In genomic region chrX:152020895-152021294, GRCh38 we compare ENCODE assay signal across 34 cellular contexts. TPM values are rescaled to one million over a fixed set of nuclear protein-coding genes. Genes with fewer than 3 reads are reported as not detected.
"Had no signal": no experiment of that assay in that cellular context is flagged by ENCODE, and none has a peak within 500 bp of the region (broad histone marks: within the 10 kb centered on the region; RNA-seq: fewer than 3 reads in every experiment).

No MANE protein-coding gene starts in this region.

- H3K4me3 ChIP-seq: adrenal gland, body of pancreas, cardiac muscle cell, SK-N-MC had no signal

- DNase-seq: activated CD4-positive, alpha-beta memory T cell treated with anti-CD3 and anti-CD28 coated beads, Interleukin-2, amount 10 ng/mL, durations not matched to agents 7 days and 5 days; activated CD4-positive, alpha-beta T cell treated with anti-CD3 and anti-CD28 coated beads for 36 hours; activated CD4-positive, alpha-beta T cell treated with anti-CD3 and anti-CD28 coated beads, Interleukin-2, amount 50 U/mL, for 1 hour; activated gamma-delta T cell treated with Interleukin-2 at 50 U/mL for 16 hours; activated naive CD4-positive, alpha-beta T cell treated with anti-CD3 and anti-CD28 coated beads, Interleukin-2, amount 50 U/mL, for 16 hours; activated naive CD8-positive, alpha-beta T cell treated with anti-CD3 and anti-CD28 coated beads, Interleukin-2, amount 10 ng/mL, durations not matched to agents 7 days and 5 days; activated T-cell treated with anti-CD3 and anti-CD28 coated beads for 4 hours; activated T-cell treated with anti-CD3 and anti-CD28 coated beads, Interleukin-2, amount 50 U/mL, for 72 hours; adrenal gland; anterior cingulate cortex; body of pancreas; Karpas-422; NCI-H1092; NCI-H1417 treated with DMSO at 0.1 percent for 48 hours; NCI-H1694; NCI-H2029; NCI-H2107; NCI-H2171 treated with DMSO at 0.1 percent for 48 hours; NCI-H345; NCI-H510A; NCI-H526 treated with DMSO at 0.1 percent for 48 hours; NK-92 treated with Interleukin-12 subunit alpha and Interleukin-12 subunit beta, amount 100 ng/mL, for 24 hours; OCI-M1; T-cell; T-helper 2 cell; T1000; WERI-Rb-1 had no signal

- ATAC-seq: activated CD4-positive, alpha-beta T cell treated with anti-CD3 and anti-CD28 coated beads for 36 hours; activated T-cell treated with anti-CD3 and anti-CD28 coated beads, Interleukin-2, amount 50 U/mL, for 72 hours; body of pancreas; Panc1; Right ventricle myocardium inferior; T-cell had no signal

- FAIRE-seq: TTC549 had no signal

- H3K4me1 Mint-ChIP-seq: activated CD4-positive, alpha-beta memory T cell treated with anti-CD3 and anti-CD28 coated beads, Interleukin-2, amount 10 ng/mL, durations not matched to agents 7 days and 5 days; activated CD4-positive, alpha-beta T cell treated with anti-CD3 and anti-CD28 coated beads for 36 hours; activated naive CD8-positive, alpha-beta T cell treated with anti-CD3 and anti-CD28 coated beads, Interleukin-2, amount 10 ng/mL, durations not matched to agents 7 days and 5 days; T-cell had no signal

- H3K27me3 Mint-ChIP-seq: activated CD4-positive, alpha-beta memory T cell treated with anti-CD3 and anti-CD28 coated beads, Interleukin-2, amount 10 ng/mL, durations not matched to agents 7 days and 5 days; activated CD4-positive, alpha-beta T cell treated with anti-CD3 and anti-CD28 coated beads for 36 hours; activated naive CD8-positive, alpha-beta T cell treated with anti-CD3 and anti-CD28 coated beads, Interleukin-2, amount 10 ng/mL, durations not matched to agents 7 days and 5 days had no signal

- H3K9me3 Mint-ChIP-seq: activated CD4-positive, alpha-beta memory T cell treated with anti-CD3 and anti-CD28 coated beads, Interleukin-2, amount 10 ng/mL, durations not matched to agents 7 days and 5 days; activated naive CD8-positive, alpha-beta T cell treated with anti-CD3 and anti-CD28 coated beads, Interleukin-2, amount 10 ng/mL, durations not matched to agents 7 days and 5 days; activated T-helper 2 cell treated with anti-CD3 and anti-CD28 coated beads, Interferon-gamma antibody, Interleukin-2, Interleukin-4, amounts not matched to agents 10 μg/mL and 5 μg/mL and 100 μg/mL, durations not matched to agents 14 hours and 24 hours and 36 hours had no signal

- H3K4me3 Mint-ChIP-seq: activated CD4-positive, alpha-beta memory T cell treated with anti-CD3 and anti-CD28 coated beads, Interleukin-2, amount 10 ng/mL, durations not matched to agents 7 days and 5 days; activated CD4-positive, alpha-beta T cell treated with anti-CD3 and anti-CD28 coated beads for 36 hours; activated naive CD8-positive, alpha-beta T cell treated with anti-CD3 and anti-CD28 coated beads, Interleukin-2, amount 10 ng/mL, durations not matched to agents 7 days and 5 days; activated T-cell treated with anti-CD3 and anti-CD28 coated beads, Interleukin-2, amount 50 U/mL, for 72 hours; T-cell had no signal

- H3K36me3 Mint-ChIP-seq: activated naive CD8-positive, alpha-beta T cell treated with anti-CD3 and anti-CD28 coated beads, Interleukin-2, amount 10 ng/mL, durations not matched to agents 7 days and 5 days; T-cell had no signal

RNA-seq across cellular contexts. Expression of gene GABRE, which starts 46.4 kb away (rescaled TPM):
- total RNA-seq: activated CD4-positive, alpha-beta memory T cell treated with anti-CD3 and anti-CD28 coated beads, Interleukin-2, amount 10 ng/mL, durations not matched to agents 7 days and 5 days; activated CD4-positive, alpha-beta T cell treated with anti-CD3 and anti-CD28 coated beads for 36 hours; activated CD8-positive, alpha-beta memory T cell treated with anti-CD3 and anti-CD28 coated beads for 36 hours; activated naive CD8-positive, alpha-beta T cell treated with anti-CD3 and anti-CD28 coated beads, Interleukin-2, amount 10 ng/mL, durations not matched to agents 7 days and 5 days; activated T-cell treated with anti-CD3 and anti-CD28 coated beads, Interleukin-2, amount 50 U/mL, for 72 hours; activated T-helper 2 cell treated with anti-CD3 and anti-CD28 coated beads, Interferon-gamma antibody, Interleukin-2, Interleukin-4, amounts not matched to agents 10 μg/mL and 5 μg/mL and 100 μg/mL, durations not matched to agents 14 hours and 24 hours and 36 hours had no signal
